18 cellular contexts compared by ENCODE assay signal in the genomic region with DNA sequence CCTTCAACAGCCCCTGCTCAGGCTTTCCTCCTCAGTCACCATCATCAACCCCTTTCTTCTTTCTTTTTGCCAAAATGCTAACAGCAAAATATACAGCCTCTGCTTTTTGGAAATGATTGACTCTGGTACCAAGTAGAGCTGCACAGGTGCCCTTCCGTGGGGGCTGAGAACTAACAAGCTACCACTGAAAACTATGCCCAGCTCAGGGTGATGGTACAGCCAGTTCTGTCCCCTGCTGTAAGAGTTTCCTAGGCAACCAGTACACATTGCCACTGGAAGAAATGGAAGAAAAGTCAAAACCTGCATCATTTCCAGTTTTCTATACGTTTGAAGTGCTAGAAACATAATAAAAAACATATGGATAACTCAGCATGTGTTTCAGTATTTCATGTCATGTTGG.
"Had no signal": no experiment of that assay in that cellular context is flagged by ENCODE, and none has a peak within 500 bp of the region (broad histone marks: within the 10 kb centered on the region; RNA-seq: fewer than 3 reads in every experiment).

No MANE protein-coding gene starts in this region.

- H3K4me1 Mint-ChIP-seq: memory B cell, naive B cell had no signal

- H3K9me3 ChIP-seq: gastroesophageal sphincter, left lung, lower lobe of right lung, sigmoid colon, stomach had no signal

- ATAC-seq: esophagus mucosa, gastroesophageal sphincter, left lung, lower lobe of right lung had no signal

- H3K36me3 ChIP-seq: gastroesophageal sphincter, left lung, lower lobe of right lung, sigmoid colon, stomach had no signal

- H3K27ac Mint-ChIP-seq: memory B cell, naive B cell had no signal

- H3K4me3 Mint-ChIP-seq: memory B cell, naive B cell, nephron progenitor cell had no signal

- DNase-seq: cortex of kidney; effector memory CD4-positive, alpha-beta T cell; foreskin fibroblast; glutamatergic neuron; islet precursor cell; left lung; lower lobe of right lung; naive B cell; nephron progenitor cell; posterior cingulate gyrus; sigmoid colon; stimulated activated naive CD4-positive, alpha-beta T cell; stomach; substantia nigra had no signal

- H3K27me3 ChIP-seq: gastroesophageal sphincter, left lung, sigmoid colon, stomach had no signal

- H3K4me1 ChIP-seq: left lung, lower lobe of right lung, stomach had no signal

- H3K9me3 Mint-ChIP-seq: naive B cell, nephron progenitor cell had no signal

- H3K4me3 ChIP-seq: gastroesophageal sphincter, left lung, lower lobe of right lung, sigmoid colon, skin epidermis, stomach had no signal

- H3K27ac ChIP-seq: gastroesophageal sphincter, left lung, lower lobe of right lung, sigmoid colon, skin epidermis, stomach had no signal

- H3K36me3 Mint-ChIP-seq: memory B cell, naive B cell had no signal
